ENCODE assay signal across 3 cellular contexts in the genomic region with DNA sequence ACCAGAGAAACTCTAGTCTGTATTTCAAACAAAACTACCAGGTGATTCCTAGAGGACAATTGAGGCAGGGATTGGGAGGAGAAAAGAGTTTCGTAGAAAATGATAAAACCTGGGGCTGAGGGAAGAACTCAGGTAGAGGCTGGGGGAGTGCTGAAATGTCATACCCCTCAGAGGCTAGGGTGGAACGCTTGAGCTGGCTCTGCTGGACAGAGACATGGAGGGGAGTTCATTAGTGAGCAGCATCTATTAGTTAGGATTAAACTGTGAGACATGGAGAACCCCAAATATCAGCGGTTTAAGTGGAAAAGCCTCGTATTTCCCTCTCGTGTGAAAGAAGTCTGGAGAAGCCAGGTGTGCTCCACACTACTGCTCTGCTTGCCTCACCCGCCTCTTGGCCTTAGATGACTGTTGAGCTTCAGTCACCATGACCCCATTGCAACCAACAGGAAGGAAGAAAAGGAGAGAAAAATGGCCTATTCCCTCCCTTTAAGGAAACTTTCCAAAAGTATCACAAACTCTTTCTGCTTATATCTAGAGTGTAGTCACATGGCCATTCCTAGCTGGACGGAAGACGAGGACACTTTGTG.
TF ChIP-seq lines count a peak whose summit lies in the region.

No MANE protein-coding gene starts in this region.

TF ChIP-seq in SK-N-SH, 30 proteins besides CTCF, POLR2A, EP300 and RAD21:
- TF ChIP-seq, protein P1, sequence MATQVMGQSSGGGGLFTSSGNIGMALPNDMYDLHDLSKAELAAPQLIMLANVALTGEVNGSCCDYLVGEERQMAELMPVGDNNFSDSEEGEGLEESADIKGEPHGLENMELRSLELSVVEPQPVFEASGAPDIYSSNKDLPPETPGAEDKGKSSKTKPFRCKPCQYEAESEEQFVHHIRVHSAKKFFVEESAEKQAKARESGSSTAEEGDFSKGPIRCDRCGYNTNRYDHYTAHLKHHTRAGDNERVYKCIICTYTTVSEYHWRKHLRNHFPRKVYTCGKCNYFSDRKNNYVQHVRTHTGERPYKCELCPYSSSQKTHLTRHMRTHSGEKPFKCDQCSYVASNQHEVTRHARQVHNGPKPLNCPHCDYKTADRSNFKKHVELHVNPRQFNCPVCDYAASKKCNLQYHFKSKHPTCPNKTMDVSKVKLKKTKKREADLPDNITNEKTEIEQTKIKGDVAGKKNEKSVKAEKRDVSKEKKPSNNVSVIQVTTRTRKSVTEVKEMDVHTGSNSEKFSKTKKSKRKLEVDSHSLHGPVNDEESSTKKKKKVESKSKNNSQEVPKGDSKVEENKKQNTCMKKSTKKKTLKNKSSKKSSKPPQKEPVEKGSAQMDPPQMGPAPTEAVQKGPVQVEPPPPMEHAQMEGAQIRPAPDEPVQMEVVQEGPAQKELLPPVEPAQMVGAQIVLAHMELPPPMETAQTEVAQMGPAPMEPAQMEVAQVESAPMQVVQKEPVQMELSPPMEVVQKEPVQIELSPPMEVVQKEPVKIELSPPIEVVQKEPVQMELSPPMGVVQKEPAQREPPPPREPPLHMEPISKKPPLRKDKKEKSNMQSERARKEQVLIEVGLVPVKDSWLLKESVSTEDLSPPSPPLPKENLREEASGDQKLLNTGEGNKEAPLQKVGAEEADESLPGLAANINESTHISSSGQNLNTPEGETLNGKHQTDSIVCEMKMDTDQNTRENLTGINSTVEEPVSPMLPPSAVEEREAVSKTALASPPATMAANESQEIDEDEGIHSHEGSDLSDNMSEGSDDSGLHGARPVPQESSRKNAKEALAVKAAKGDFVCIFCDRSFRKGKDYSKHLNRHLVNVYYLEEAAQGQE (IDR thresholded peaks at IDR 0.05; ENCODE audit: low read depth, low read length), result peak; percentile 68; the same call in 1 of the 2 replicates
- TF ChIP-seq, protein P2, sequence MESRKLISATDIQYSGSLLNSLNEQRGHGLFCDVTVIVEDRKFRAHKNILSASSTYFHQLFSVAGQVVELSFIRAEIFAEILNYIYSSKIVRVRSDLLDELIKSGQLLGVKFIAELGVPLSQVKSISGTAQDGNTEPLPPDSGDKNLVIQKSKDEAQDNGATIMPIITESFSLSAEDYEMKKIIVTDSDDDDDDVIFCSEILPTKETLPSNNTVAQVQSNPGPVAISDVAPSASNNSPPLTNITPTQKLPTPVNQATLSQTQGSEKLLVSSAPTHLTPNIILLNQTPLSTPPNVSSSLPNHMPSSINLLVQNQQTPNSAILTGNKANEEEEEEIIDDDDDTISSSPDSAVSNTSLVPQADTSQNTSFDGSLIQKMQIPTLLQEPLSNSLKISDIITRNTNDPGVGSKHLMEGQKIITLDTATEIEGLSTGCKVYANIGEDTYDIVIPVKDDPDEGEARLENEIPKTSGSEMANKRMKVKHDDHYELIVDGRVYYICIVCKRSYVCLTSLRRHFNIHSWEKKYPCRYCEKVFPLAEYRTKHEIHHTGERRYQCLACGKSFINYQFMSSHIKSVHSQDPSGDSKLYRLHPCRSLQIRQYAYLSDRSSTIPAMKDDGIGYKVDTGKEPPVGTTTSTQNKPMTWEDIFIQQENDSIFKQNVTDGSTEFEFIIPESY (IDR thresholded peaks at IDR 0.05; ENCODE audit: borderline replicate concordance, low read depth), result no peak

TF ChIP-seq in SK-N-SH treated with all-trans-retinoic acid at 6 μM for 48 hours, 23 proteins besides CTCF, POLR2A, EP300 and RAD21 (continues in another document):
- TF ChIP-seq, protein P3, sequence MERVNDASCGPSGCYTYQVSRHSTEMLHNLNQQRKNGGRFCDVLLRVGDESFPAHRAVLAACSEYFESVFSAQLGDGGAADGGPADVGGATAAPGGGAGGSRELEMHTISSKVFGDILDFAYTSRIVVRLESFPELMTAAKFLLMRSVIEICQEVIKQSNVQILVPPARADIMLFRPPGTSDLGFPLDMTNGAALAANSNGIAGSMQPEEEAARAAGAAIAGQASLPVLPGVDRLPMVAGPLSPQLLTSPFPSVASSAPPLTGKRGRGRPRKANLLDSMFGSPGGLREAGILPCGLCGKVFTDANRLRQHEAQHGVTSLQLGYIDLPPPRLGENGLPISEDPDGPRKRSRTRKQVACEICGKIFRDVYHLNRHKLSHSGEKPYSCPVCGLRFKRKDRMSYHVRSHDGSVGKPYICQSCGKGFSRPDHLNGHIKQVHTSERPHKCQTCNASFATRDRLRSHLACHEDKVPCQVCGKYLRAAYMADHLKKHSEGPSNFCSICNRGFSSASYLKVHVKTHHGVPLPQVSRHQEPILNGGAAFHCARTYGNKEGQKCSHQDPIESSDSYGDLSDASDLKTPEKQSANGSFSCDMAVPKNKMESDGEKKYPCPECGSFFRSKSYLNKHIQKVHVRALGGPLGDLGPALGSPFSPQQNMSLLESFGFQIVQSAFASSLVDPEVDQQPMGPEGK (CRISPR knock-in tag; IDR thresholded peaks at IDR 0.05; ENCODE audit: borderline replicate concordance), result no peak
- TF ChIP-seq OSR1 (CRISPR knock-in tag; IDR thresholded peaks at IDR 0.05) (no peak), ARNTL (CRISPR knock-in tag; IDR thresholded peaks at IDR 0.05; ENCODE audit: borderline replicate concordance, low read depth) (no peak), CSDC2 (CRISPR knock-in tag; IDR thresholded peaks at IDR 0.05) (no peak), ZFP3 (CRISPR knock-in tag; IDR thresholded peaks at IDR 0.05) (no peak), RARB (CRISPR knock-in tag; IDR thresholded peaks at IDR 0.05) (no peak), ZC3H10 (CRISPR knock-in tag; IDR thresholded peaks at IDR 0.05) (no peak), ISL1 (CRISPR knock-in tag; IDR thresholded peaks at IDR 0.05) (no peak), BACH2 (CRISPR knock-in tag; IDR thresholded peaks at IDR 0.05; ENCODE audit: borderline replicate concordance) (no peak), ZNF8 (CRISPR knock-in tag; IDR thresholded peaks at IDR 0.05) (no peak)
- TF ChIP-seq, protein P4, sequence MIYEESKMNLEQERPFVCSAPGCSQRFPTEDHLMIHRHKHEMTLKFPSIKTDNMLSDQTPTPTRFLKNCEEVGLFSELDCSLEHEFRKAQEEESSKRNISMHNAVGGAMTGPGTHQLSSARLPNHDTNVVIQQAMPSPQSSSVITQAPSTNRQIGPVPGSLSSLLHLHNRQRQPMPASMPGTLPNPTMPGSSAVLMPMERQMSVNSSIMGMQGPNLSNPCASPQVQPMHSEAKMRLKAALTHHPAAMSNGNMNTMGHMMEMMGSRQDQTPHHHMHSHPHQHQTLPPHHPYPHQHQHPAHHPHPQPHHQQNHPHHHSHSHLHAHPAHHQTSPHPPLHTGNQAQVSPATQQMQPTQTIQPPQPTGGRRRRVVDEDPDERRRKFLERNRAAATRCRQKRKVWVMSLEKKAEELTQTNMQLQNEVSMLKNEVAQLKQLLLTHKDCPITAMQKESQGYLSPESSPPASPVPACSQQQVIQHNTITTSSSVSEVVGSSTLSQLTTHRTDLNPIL (CRISPR knock-in tag; IDR thresholded peaks at IDR 0.05; ENCODE audit: low read depth), result no peak
- TF ChIP-seq, protein P5, sequence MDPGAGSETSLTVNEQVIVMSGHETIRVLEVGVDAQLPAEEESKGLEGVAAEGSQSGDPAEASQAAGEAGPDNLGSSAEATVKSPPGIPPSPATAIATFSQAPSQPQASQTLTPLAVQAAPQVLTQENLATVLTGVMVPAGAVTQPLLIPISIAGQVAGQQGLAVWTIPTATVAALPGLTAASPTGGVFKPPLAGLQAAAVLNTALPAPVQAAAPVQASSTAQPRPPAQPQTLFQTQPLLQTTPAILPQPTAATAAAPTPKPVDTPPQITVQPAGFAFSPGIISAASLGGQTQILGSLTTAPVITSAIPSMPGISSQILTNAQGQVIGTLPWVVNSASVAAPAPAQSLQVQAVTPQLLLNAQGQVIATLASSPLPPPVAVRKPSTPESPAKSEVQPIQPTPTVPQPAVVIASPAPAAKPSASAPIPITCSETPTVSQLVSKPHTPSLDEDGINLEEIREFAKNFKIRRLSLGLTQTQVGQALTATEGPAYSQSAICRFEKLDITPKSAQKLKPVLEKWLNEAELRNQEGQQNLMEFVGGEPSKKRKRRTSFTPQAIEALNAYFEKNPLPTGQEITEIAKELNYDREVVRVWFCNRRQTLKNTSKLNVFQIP (CRISPR knock-in tag; IDR thresholded peaks at IDR 0.05; ENCODE audit: borderline replicate concordance, low read depth), result no peak

TF ChIP-seq in HepG2, 621 proteins besides CTCF, POLR2A, EP300 and RAD21:
- TF ChIP-seq SRY (CRISPR knock-in tag; IDR thresholded peaks at IDR 0.05), result no peak
- TF ChIP-seq ZNF75D (CRISPR knock-in tag; IDR thresholded peaks at IDR 0.05; ENCODE audit: borderline replicate concordance), result no peak
- TF ChIP-seq RBAK (CRISPR knock-in tag; IDR thresholded peaks at IDR 0.05), result no peak
- TF ChIP-seq, protein P1 (IDR thresholded peaks at IDR 0.05; ENCODE audit: borderline replicate concordance in 1 of 2, low read depth in 1 of 2, low read length in 2 of 2), result peak in 1 of 2 experiments; percentile 66; a peak in 3 of 4 replicates
TF ChIP-seq in HepG2: peak in this region for 1.
